In the genomic region with DNA sequence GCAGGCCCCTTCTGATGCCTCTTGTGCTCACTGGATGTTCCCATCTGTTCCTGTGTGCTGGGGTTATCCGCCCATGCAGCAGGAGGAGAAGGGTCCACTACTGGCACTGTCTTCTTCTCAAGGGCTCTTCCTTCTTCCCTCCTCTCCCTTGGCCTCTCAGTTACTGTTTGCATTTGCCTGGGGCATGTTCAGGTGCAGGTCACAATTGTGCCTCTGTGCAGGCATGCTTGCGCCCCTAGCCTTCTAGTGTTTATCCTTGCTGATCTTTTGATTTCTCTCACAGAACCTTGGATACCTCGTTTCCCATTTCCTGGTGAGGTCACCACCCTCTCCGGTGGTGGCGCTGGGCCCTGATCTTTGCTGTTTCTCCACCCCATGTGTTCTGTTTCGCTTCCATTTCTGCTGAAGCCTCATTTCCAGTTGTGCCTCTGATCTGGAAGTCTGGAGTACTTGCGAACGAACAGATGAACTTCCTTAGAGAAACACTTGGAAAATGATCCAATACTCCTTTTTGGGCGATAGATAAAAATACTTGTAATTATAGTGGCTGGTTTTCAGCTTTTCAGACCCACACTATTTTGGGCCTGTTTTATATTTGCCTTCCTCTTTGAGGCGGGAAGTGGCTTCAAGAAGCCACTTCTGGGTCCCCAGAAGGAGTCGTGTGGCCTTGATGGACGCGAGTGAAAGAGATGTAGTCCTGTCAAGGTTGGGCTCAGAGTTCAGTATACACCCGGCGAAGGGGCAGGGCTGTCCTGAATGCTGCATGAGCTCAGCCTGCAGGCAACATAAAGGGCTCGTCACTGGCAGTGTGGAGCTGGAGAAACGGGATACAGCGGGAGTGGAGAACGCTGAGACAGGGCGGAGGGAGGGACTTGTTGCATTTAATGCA, we compare ENCODE assay signal across 20 cellular contexts.
DNase-seq lines count a peak whose midpoint lies in the region; ATAC-seq and TF ChIP-seq lines count a peak whose summit lies in the region.
"Had no signal": no experiment of that assay in that cellular context is flagged by ENCODE, and none has a peak within 500 bp of the region (broad histone marks: within the 10 kb centered on the region; RNA-seq: fewer than 3 reads in every experiment).

No MANE protein-coding gene starts in this region.

- H3K27me3 Mint-ChIP-seq in activated B cell treated with CpG ODN at 0.5 μM for 24 hours, result no peaks in the 10 kb centered on the region
- H3K27me3 Mint-ChIP-seq: activated CD8-positive, alpha-beta T cell treated with anti-CD3 and anti-CD28 coated beads for 36 hours; activated naive CD8-positive, alpha-beta T cell treated with anti-CD3 and anti-CD28 coated beads, Interleukin-2, amount 50 U/mL, for 24 hours; IgD-negative memory B cell had no signal

- H3K4me1 Mint-ChIP-seq in activated B cell treated with CpG ODN at 0.5 μM for 24 hours, result peaks cover 54% of the 10 kb centered on the region

- H3K27me3 ChIP-seq in lower lobe of right lung (ENCODE audit: low read depth), result no peaks in the 10 kb centered on the region
- no peaks in the 10 kb centered on the region for H3K27me3 ChIP-seq in thoracic aorta (replicated peaks; ENCODE audit: insufficient read depth)
- no peaks in the 10 kb centered on the region for H3K27me3 ChIP-seq in tibial nerve

- H3K36me3 Mint-ChIP-seq in activated B cell treated with CpG ODN at 0.5 μM for 24 hours (ENCODE audit: low read depth), result peaks cover 61% of the 10 kb centered on the region
- H3K36me3 Mint-ChIP-seq: stimulated activated effector memory CD8-positive, alpha-beta T cell treated with anti-CD3 and anti-CD28 coated beads, Interleukin-12 subunit alpha, Interleukin-12 subunit beta, amount 100 ng/mL, for 72 hours had no signal

- H3K4me3 ChIP-seq in lower lobe of right lung (no peak overlapping the region), thoracic aorta (peak overlapping the region; percentile 31), tibial nerve (no peak overlapping the region)

- H3K4me1 ChIP-seq in lower lobe of right lung, result peaks cover 10% of the 10 kb centered on the region
- H3K4me1 ChIP-seq in thoracic aorta (ENCODE audit: control insufficient read depth in 1 of 2, low read depth in 2 of 2), result peaks cover 0 to 21% of the 10 kb centered on the region in 2 donors
- no peaks in the 10 kb centered on the region for H3K4me1 ChIP-seq in tibial nerve

- CTCF ChIA-PET in activated B cell treated with CpG ODN at 0.5 μM for 24 hours (lab: Charles Lee), result no interaction called here

- peak; percentile 20 for DNase-seq in SIG-M5 treated with dmso at 0.1 percent for 504 hours (lab: John Stamatoyannopoulos, UW; ENCODE audit: unreplicated experiment)
- no peak for DNase-seq in SIG-M5 (lab: John Stamatoyannopoulos, UW)
- no peak for DNase-seq in activated B cell treated with CpG ODN at 0.5 μM for 24 hours
- peak; percentile 51 for DNase-seq in lower lobe of right lung
- no peak for DNase-seq in thoracic aorta (ENCODE audit: low spot score)
- no peak for DNase-seq in NCI-H226
- no peak for DNase-seq in NCI-H345 treated with DMSO at 0.1 percent for 48 hours (lab: John Stamatoyannopoulos, UW; ENCODE audit: unreplicated experiment)
- DNase-seq in tibial nerve (ENCODE audit: low spot score in 2 of 2), result no peak
- DNase-seq: ACHN; activated CD8-positive, alpha-beta T cell treated with anti-CD3 and anti-CD28 coated beads for 36 hours; activated naive CD8-positive, alpha-beta T cell treated with anti-CD3 and anti-CD28 coated beads, Interleukin-2, amount 50 U/mL, for 24 hours; central memory CD4-positive, alpha-beta T cell; foreskin fibroblast; mesendoderm; NCI-H1092; NCI-H345 had no signal

- intact Hi-C loops in activated B cell treated with CpG ODN at 0.5 μM for 24 hours (cut with micrococcal nuclease), result no loop called here
- intact Hi-C loops in lower lobe of right lung (cut with DNase I), result no loop called here

- H3K27ac ChIP-seq in lower lobe of right lung (peak overlapping the region; percentile 33), thoracic aorta (peak overlapping the region; percentile 4 to 35), tibial nerve (no peak overlapping the region)

- no peak overlapping the region for H3K4me3 Mint-ChIP-seq in activated B cell treated with CpG ODN at 0.5 μM for 24 hours
- H3K4me3 Mint-ChIP-seq: activated CD8-positive, alpha-beta T cell treated with anti-CD3 and anti-CD28 coated beads for 36 hours; activated naive CD8-positive, alpha-beta T cell treated with anti-CD3 and anti-CD28 coated beads, Interleukin-2, amount 50 U/mL, for 24 hours; activated T-helper 1 cell treated with anti-CD3 and anti-CD28 coated beads, Interleukin-12 subunit alpha, Interleukin-12 subunit beta, Interleukin-2, Interleukin-4 antibody, amounts not matched to agents 30 ng/mL and 10 ng/mL and 1 ng/mL, durations not matched to agents 14 hours and 24 hours and 36 hours; stimulated activated effector memory CD8-positive, alpha-beta T cell treated with anti-CD3 and anti-CD28 coated beads, Interleukin-12 subunit alpha, Interleukin-12 subunit beta, amount 100 ng/mL, for 72 hours had no signal

- peaks cover 8% of the 10 kb centered on the region for H3K9me3 Mint-ChIP-seq in activated B cell treated with CpG ODN at 0.5 μM for 24 hours
- H3K9me3 Mint-ChIP-seq: activated T-helper 1 cell treated with anti-CD3 and anti-CD28 coated beads, Interleukin-12 subunit alpha, Interleukin-12 subunit beta, Interleukin-2, Interleukin-4 antibody, amounts not matched to agents 30 ng/mL and 10 ng/mL and 1 ng/mL, durations not matched to agents 14 hours and 24 hours and 36 hours had no signal

- TF ChIP-seq CTCF in activated B cell treated with CpG ODN at 0.5 μM for 24 hours (IDR thresholded peaks at IDR 0.05) (no peak), lower lobe of right lung (IDR thresholded peaks at IDR 0.05) (no peak), thoracic aorta (IDR thresholded peaks at IDR 0.05) (no peak), tibial nerve (IDR thresholded peaks at IDR 0.05) (no peak)

- WGBS in tibial nerve, 2 donors, result 75 to 82% methylated on average over 20 of the region's 20 CpGs

- no peak for TF ChIP-seq EP300 in tibial nerve (IDR thresholded peaks at IDR 0.05)

- POLR2A ChIA-PET in activated B cell treated with CpG ODN at 0.5 μM for 24 hours (lab: Charles Lee), result no interaction called here

- no peak for ATAC-seq in activated B cell treated with CpG ODN at 0.5 μM for 24 hours (ENCODE audit: low read depth)
- ATAC-seq in lower lobe of right lung, result peak; percentile 75 to 79
- no peak for ATAC-seq in thoracic aorta (ENCODE audit: insufficient number of reproducible peaks, low FRiP score, low read depth)
- ATAC-seq: activated CD8-positive, alpha-beta T cell treated with anti-CD3 and anti-CD28 coated beads for 36 hours; activated naive CD8-positive, alpha-beta T cell treated with anti-CD3 and anti-CD28 coated beads, Interleukin-2, amount 50 U/mL, for 24 hours; SK-N-SH treated with all-trans-retinoic acid at 6 μM for 48 hours; stimulated activated effector memory CD8-positive, alpha-beta T cell treated with anti-CD3 and anti-CD28 coated beads, Interleukin-12 subunit alpha, Interleukin-12 subunit beta, amount 100 ng/mL, for 72 hours had no signal

- no peak for TF ChIP-seq POLR2A in tibial nerve (IDR thresholded peaks at IDR 0.05)

- peak overlapping the region; percentile 32 for H3K27ac Mint-ChIP-seq in activated B cell treated with CpG ODN at 0.5 μM for 24 hours
- H3K27ac Mint-ChIP-seq: activated CD8-positive, alpha-beta T cell treated with anti-CD3 and anti-CD28 coated beads for 36 hours; activated naive CD8-positive, alpha-beta T cell treated with anti-CD3 and anti-CD28 coated beads, Interleukin-2, amount 50 U/mL, for 24 hours; activated T-helper 1 cell treated with anti-CD3 and anti-CD28 coated beads, Interleukin-12 subunit alpha, Interleukin-12 subunit beta, Interleukin-2, Interleukin-4 antibody, amounts not matched to agents 30 ng/mL and 10 ng/mL and 1 ng/mL, durations not matched to agents 14 hours and 24 hours and 36 hours; stimulated activated effector memory CD8-positive, alpha-beta T cell treated with anti-CD3 and anti-CD28 coated beads, Interleukin-12 subunit alpha, Interleukin-12 subunit beta, amount 100 ng/mL, for 72 hours had no signal

- H3K36me3 ChIP-seq in lower lobe of right lung, result no peaks in the 10 kb centered on the region
- H3K36me3 ChIP-seq in thoracic aorta, result no peaks in the 10 kb centered on the region
- peaks cover 0 to 22% (median 0%) of the 10 kb centered on the region in 3 donors for H3K36me3 ChIP-seq in tibial nerve

- no peaks in the 10 kb centered on the region for H3K9me3 ChIP-seq in lower lobe of right lung
- no peaks in the 10 kb centered on the region for H3K9me3 ChIP-seq in thoracic aorta
- H3K9me3 ChIP-seq in tibial nerve, result peaks cover 0 to 10% (median 0%) of the 10 kb centered on the region in 4 donors

Comparison
In these comparisons a context has a peak if more than half of its experiments do, and no peak if none do; other contexts are left out.
1. DNase-seq: peak in SIG-M5 treated with dmso at 0.1 percent for 504 hours (single experiment) and lower lobe of right lung (single experiment); none in SIG-M5 (single experiment), activated B cell treated with CpG ODN at 0.5 μM for 24 hours (single experiment), thoracic aorta (single experiment), NCI-H226 (single experiment), NCI-H345 treated with DMSO at 0.1 percent for 48 hours (single experiment) and tibial nerve (0 of 2).
2. ATAC-seq: peak in lower lobe of right lung (2 of 2); none in activated B cell treated with CpG ODN at 0.5 μM for 24 hours (single experiment) and thoracic aorta (single experiment).
3. H3K27ac ChIP-seq: peak in lower lobe of right lung (single experiment) and thoracic aorta (2 of 2); none in tibial nerve (0 of 4).